Comparison of ENCODE assay signal across 8 cellular contexts in the genomic region with DNA sequence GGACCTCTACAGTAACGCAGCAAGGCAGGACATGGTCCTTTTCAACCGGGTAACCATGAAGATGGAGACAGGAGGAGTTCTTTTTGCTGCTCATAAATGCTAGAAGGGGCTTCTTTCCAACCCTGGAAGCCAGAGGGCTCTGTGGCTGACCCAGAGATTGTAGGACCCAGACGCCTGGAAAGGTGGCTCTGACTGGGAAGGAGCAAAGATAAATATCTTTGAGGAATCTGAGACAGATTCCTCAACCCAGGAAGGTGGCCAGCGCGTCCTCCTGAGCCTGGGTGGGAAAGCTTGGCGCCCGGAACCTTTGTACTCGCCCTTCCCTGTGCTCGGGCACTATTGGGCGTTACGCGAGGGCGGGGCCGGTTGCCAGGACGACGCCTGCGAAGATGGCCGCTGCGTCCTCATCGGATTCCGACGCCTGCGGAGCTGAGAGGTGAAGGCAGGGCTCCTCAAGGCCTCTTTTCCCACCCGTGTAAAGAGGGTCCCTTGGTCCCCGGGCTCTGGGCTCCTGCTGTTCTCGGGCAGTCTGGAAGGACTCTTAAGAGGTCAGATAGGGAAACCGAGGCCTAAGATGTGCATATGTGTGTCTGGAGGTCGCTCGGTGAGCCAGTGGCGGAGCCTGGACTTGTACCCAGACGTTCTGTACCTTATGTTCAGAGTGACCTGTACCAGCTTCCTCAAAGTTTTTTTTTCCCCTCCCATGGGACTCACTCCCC. TPM values are rescaled to one million over a fixed set of nuclear protein-coding genes. Genes with fewer than 3 reads are reported as not detected.
DNase-seq lines count a peak whose midpoint lies in the region; ATAC-seq, FAIRE-seq and TF ChIP-seq lines count a peak whose summit lies in the region.

A gene (plus strand): TSS at position 365 of the 719 bp plus-strand sequence. CDS start 25 bp downstream, at position 390.

- no peaks in the 10 kb centered on the region for H3F3A ChIP-seq in Loucy (ENCODE audit: low read depth)

- H3K9ac ChIP-seq in Loucy (ENCODE audit: low read depth, low read length, poor library complexity, severe bottlenecking) (peak within 1 kb of the TSS; percentile 24), subcutaneous abdominal adipose tissue (ENCODE audit: low read length in 5 of 5) (peak within 1 kb of the TSS; percentile 70 to 88 (median 78))

- no peaks in the 10 kb centered on the region for H3K27me3 ChIP-seq in Loucy (ENCODE audit: insufficient read depth, low read length, poor library complexity, severe bottlenecking)
- no peaks in the 10 kb centered on the region for H3K27me3 ChIP-seq in neutrophil
- H3K27me3 ChIP-seq in subcutaneous abdominal adipose tissue (ENCODE audit: control insufficient read depth in 5 of 5, insufficient read depth in 4 of 5, low read length in 5 of 5), result no peaks in the 10 kb centered on the region

- peak within 1 kb of the TSS; percentile 87 for H2AFZ ChIP-seq in Loucy (ENCODE audit: low read length)

- peak within 1 kb of the TSS; percentile 77 for H3K4me2 ChIP-seq in Loucy (ENCODE audit: low read depth, low read length, poor library complexity, severe bottlenecking)

- H3K79me2 ChIP-seq in Loucy (ENCODE audit: insufficient read depth, low read length), result no peaks in the 10 kb centered on the region

- peak within 1 kb of the TSS; percentile 57 for H3K27ac ChIP-seq in neutrophil
- peak within 1 kb of the TSS; percentile 37 for H3K27ac ChIP-seq in subcutaneous abdominal adipose tissue (ENCODE audit: low read depth, low read length)

- no peaks in the 10 kb centered on the region for H4K20me1 ChIP-seq in Loucy (ENCODE audit: insufficient read depth, low read length, poor library complexity, severe bottlenecking)

- H3K9me3 ChIP-seq in Loucy (ENCODE audit: insufficient read depth, low read depth, low read length) (no peaks in the 10 kb centered on the region), neutrophil (no peaks in the 10 kb centered on the region), subcutaneous abdominal adipose tissue (ENCODE audit: control insufficient read depth in 5 of 5, low read length in 5 of 5) (no peaks in the 10 kb centered on the region)

- in situ Hi-C loops in SK-MEL-5 (cut with HindIII; ENCODE audit: low pct_unique_long_range_greater_than_20kb, low sequenced_read_pairs), result no loop called here

- H3K36me3 ChIP-seq in Loucy (ENCODE audit: insufficient read depth, low read length) (peaks cover under 1% of the 10 kb centered on the region; the same call in 1 of the 2 replicates), neutrophil (peaks cover 5% of the 10 kb centered on the region), subcutaneous abdominal adipose tissue (ENCODE audit: control insufficient read depth in 5 of 5, insufficient read depth in 5 of 5, low read length in 5 of 5) (peaks cover 1 to 25% (median 12%) of the 10 kb centered on the region in 5 donors)

- TF ChIP-seq CTCF in Loucy (conservative IDR thresholded peaks at IDR 0.05; ENCODE audit: low read length), result no peak
- TF ChIP-seq CTCF in neutrophil (IDR thresholded peaks at IDR 0.05), result no peak

- peak within 1 kb of the TSS; percentile 81 for H3K4me3 ChIP-seq in Loucy (ENCODE audit: low read length, poor library complexity, severe bottlenecking)
- peak within 1 kb of the TSS; percentile 61 to 69 for H3K4me3 ChIP-seq in neutrophil (ENCODE audit: low read depth in 1 of 2, low read length in 1 of 2)
- peak within 1 kb of the TSS; percentile 90 to 99 (median 97) for H3K4me3 ChIP-seq in subcutaneous abdominal adipose tissue (ENCODE audit: low read depth in 1 of 5, low read length in 5 of 5)

- DNase-seq in DMS114 treated with DMSO at 0.1 percent for 48 hours (lab: John Stamatoyannopoulos, UW; ENCODE audit: unreplicated experiment), result peak; percentile 81
- DNase-seq in SK-MEL-5 (ENCODE audit: low read depth, low spot score), result peak; percentile 74
- DNase-seq in activated naive CD4-positive, alpha-beta T cell (lab: John Stamatoyannopoulos, UW), result peak; percentile 58 to 81 (median 72)
- peak; percentile 69 to 84 for DNase-seq in frontal cortex (ENCODE audit: low spot score in 2 of 2)

- ATAC-seq in GM21786 (IDR thresholded peaks at IDR 0.05; ENCODE audit: unreplicated experiment), result peak; percentile 74

- no peak for FAIRE-seq in frontal cortex (lab: Jason Lieb, UNC)

- H3K9me2 ChIP-seq in Loucy (replicated peaks; ENCODE audit: low read depth, low read length), result no peaks in the 10 kb centered on the region

- H3K4me1 ChIP-seq in Loucy (ENCODE audit: insufficient read depth, low read length, poor library complexity, severe bottlenecking), result peaks cover 4% of the 10 kb centered on the region
- H3K4me1 ChIP-seq in neutrophil (ENCODE audit: control insufficient read depth in 1 of 2, insufficient read depth in 1 of 2, low read depth in 1 of 2, low read length in 1 of 2), result peaks cover 18 to 21% of the 10 kb centered on the region in 2 experiments
- H3K4me1 ChIP-seq in subcutaneous abdominal adipose tissue (ENCODE audit: control insufficient read depth in 5 of 5, insufficient read depth in 5 of 5, low read length in 5 of 5), result peaks cover 3 to 15% (median 14%) of the 10 kb centered on the region in 5 donors

RNA-seq across cellular contexts. Expression of the gene that starts here (rescaled TPM):
- total RNA-seq in SK-MEL-5 (2014; rRNA removed; shearing (Covaris generic)), result 6.3 and 9.1 TPM in 2 replicates
- polyA plus RNA-seq in SK-MEL-5 (2015; cell fraction: cytosol; rRNA removed), result 14.2 and 16.4 TPM in 2 replicates
- 33.7 and 35.1 TPM in 2 replicates for polyA plus RNA-seq in SK-MEL-5 (2015; cell fraction: nucleus; rRNA removed)
- 41.2 TPM for total RNA-seq in frontal cortex

Comparison
In these comparisons a context has a peak if more than half of its experiments do, and no peak if none do; other contexts are left out.
1. Peak in every context shown above with its lines: DNase-seq, ATAC-seq, H3K4me3 ChIP-seq and H3K27ac ChIP-seq.